In genomic region chr18:50410008-50410407, GRCh38 we compare ENCODE assay signal across 1 cellular context.
TF ChIP-seq lines count a peak whose summit lies in the region.

No MANE protein-coding gene starts in this region.

TF ChIP-seq in GM23338, 12 proteins besides CTCF, POLR2A, EP300 and RAD21 (continued from another document):
- no peak for TF ChIP-seq ZNF462 (CRISPR knock-in tag; IDR thresholded peaks at IDR 0.05)
- no peak for TF ChIP-seq STAT1 (IDR thresholded peaks at IDR 0.05; ENCODE audit: unreplicated experiment)
- no peak for TF ChIP-seq POLR2AphosphoS5 (IDR thresholded peaks at IDR 0.05; ENCODE audit: low read depth)
